Comparison of ENCODE assay signal across 1 cellular context in genomic region chr3:153160451-153161137, GRCh38.
TF ChIP-seq lines count a peak whose summit lies in the region.

No MANE protein-coding gene starts in this region.

TF ChIP-seq in K562, 482 proteins besides CTCF, POLR2A, EP300 and RAD21 (continued from another document and continues in another):
- TF ChIP-seq ZNF592 (IDR thresholded peaks at IDR 0.05) (peak; percentile 46; the same call in 1 of the 2 replicates), NELFE (IDR thresholded peaks at IDR 0.05; ENCODE audit: insufficient read depth, insufficient read length) (no peak), RB1 (IDR thresholded peaks at IDR 0.05; ENCODE audit: low read depth) (0 out of 2 replicates have a peak, but pooled peaks have one; percentile 24), POLR3G (IDR thresholded peaks at IDR 0.05; ENCODE audit: extremely low read depth, insufficient read length, insufficient replicate concordance) (no peak), ZNF175 (CRISPR knock-in tag; IDR thresholded peaks at IDR 0.05; ENCODE audit: low read depth) (0 out of 2 replicates have a peak, but pooled peaks have one; percentile 25), DLX4 (CRISPR knock-in tag; IDR thresholded peaks at IDR 0.05) (no peak), ZNF12 (CRISPR knock-in tag; IDR thresholded peaks at IDR 0.05) (no peak), VEZF1 (CRISPR knock-in tag; IDR thresholded peaks at IDR 0.05) (peak; percentile 81; the same call in 1 of the 2 replicates), POLR2G (IDR thresholded peaks at IDR 0.05; ENCODE audit: low read depth, low read length) (peak; percentile 70), NKRF (IDR thresholded peaks at IDR 0.05; ENCODE audit: borderline replicate concordance) (peak; percentile 28; the same call in 1 of the 2 replicates), PRDM10 (IDR thresholded peaks at IDR 0.05; ENCODE audit: partially characterized antibody) (peak; percentile 78), MAZ (CRISPR knock-in tag; conservative IDR thresholded peaks at IDR 0.05 in 1 of 2, IDR thresholded peaks at IDR 0.05 in 1 of 2) (peak in 1 of 2 experiments; percentile 58), MYNN (IDR thresholded peaks at IDR 0.05) (0 out of 2 replicates have a peak, but pooled peaks have one; percentile 27), MYNN (CRISPR knock-in tag; IDR thresholded peaks at IDR 0.05) (no peak), RBBP5 (IDR thresholded peaks at IDR 0.05; ENCODE audit: borderline replicate concordance, insufficient read depth, low read length, poor library complexity, severe bottlenecking) (peak; percentile 71), MIER1 (IDR thresholded peaks at IDR 0.05; ENCODE audit: low read depth) (0 out of 2 replicates have a peak, but pooled peaks have one; percentile 23), HMGXB4 (CRISPR knock-in tag; IDR thresholded peaks at IDR 0.05) (no peak), ARID4B (CRISPR knock-in tag; IDR thresholded peaks at IDR 0.05) (peak; percentile 62; the same call in 1 of the 2 replicates), SIN3A (IDR thresholded peaks at IDR 0.05; ENCODE audit: borderline replicate concordance in 2 of 2, control insufficient read depth in 1 of 2, low read depth in 2 of 2, low read length in 2 of 2) (0 out of 4 replicates have a peak, but pooled peaks of 1 of the 2 experiments have one; percentile 14), L3MBTL2 (IDR thresholded peaks at IDR 0.05) (no peak), ZNF583 (CRISPR knock-in tag; IDR thresholded peaks at IDR 0.05) (no peak), RBFOX2 (IDR thresholded peaks at IDR 0.05; ENCODE audit: low read depth, low read length) (peak; percentile 68), EP400 (IDR thresholded peaks at IDR 0.05) (0 out of 2 replicates have a peak, but pooled peaks have one; percentile 25), KLF10 (CRISPR knock-in tag; IDR thresholded peaks at IDR 0.05) (no peak), ZBTB17 (CRISPR knock-in tag; IDR thresholded peaks at IDR 0.05) (0 out of 2 replicates have a peak, but pooled peaks have one; percentile 55), AFF1 (IDR thresholded peaks at IDR 0.05; ENCODE audit: low read depth in 1 of 2, partially characterized antibody in 2 of 2) (peak in 1 of 2 experiments; percentile 16), E2F6 (IDR thresholded peaks at IDR 0.05; ENCODE audit: borderline replicate concordance in 1 of 2, extremely low read depth in 1 of 2, insufficient read depth in 1 of 2, insufficient read length in 1 of 2, low read depth in 1 of 2, low read length in 1 of 2, poor library complexity in 1 of 2, severe bottlenecking in 1 of 2) (peak; percentile 10 to 21), TRIM28 (IDR thresholded peaks at IDR 0.05) (no peak), BRD9 (IDR thresholded peaks at IDR 0.05; ENCODE audit: low read depth, partially characterized antibody) (peak; percentile 41)
